In genomic region chr5:96661101-96661840, GRCh38 we compare ENCODE assay signal across 8 cellular contexts. TPM values are rescaled to one million over a fixed set of nuclear protein-coding genes. Genes with fewer than 3 reads are reported as not detected.
A peak's percentile ranks its signal among the peaks of the same experiment; 100 is the strongest.
DNase-seq lines count a peak whose midpoint lies in the region; ATAC-seq and TF ChIP-seq lines count a peak whose summit lies in the region.

No MANE protein-coding gene starts in this region.

- peak overlapping the region; percentile 89 for H3K4me3 ChIP-seq in SJSA1

- DNase-seq in NCI-H748 (lab: John Stamatoyannopoulos, UW; ENCODE audit: unreplicated experiment) = peak; percentile 44
- no peak for DNase-seq in NCI-H748 treated with DMSO at 0.1 percent for 48 hours (lab: John Stamatoyannopoulos, UW)
- peak in 1 of 2 experiments; percentile 68 for DNase-seq in SJSA1 (ENCODE audit: low read depth in 1 of 2, low spot score in 2 of 2)
- peak; percentile 64 for DNase-seq in iris pigment epithelial cell (ENCODE audit: low read depth)
- peak in 2 of 3 donors; percentile 12 to 14 for DNase-seq in stimulated activated CD4-positive, alpha-beta T cell treated with anti-CD3 and anti-CD28 coated beads, Interleukin-12 subunit alpha, Interleukin-12 subunit beta, amount 100 ng/mL, for 48 hours (ENCODE audit: low read depth in 2 of 3, low spot score in 1 of 3)

- peaks cover 20% of the 10 kb centered on the region for H3K36me3 ChIP-seq in SJSA1

- H3K27ac ChIP-seq in SJSA1 = peak overlapping the region; percentile 84

- H3K27ac Mint-ChIP-seq in brain = peak overlapping the region; percentile 81 to 94 (median 85)

- peaks cover 0 to 3% (median 0%) of the 10 kb centered on the region in 5 experiments for H3K9me3 Mint-ChIP-seq in brain

- H3K27me3 ChIP-seq in SJSA1 (replicated peaks) = no peaks in the 10 kb centered on the region; the same call in 1 of the 2 replicates

- peaks cover 55% of the 10 kb centered on the region for H3K4me1 ChIP-seq in SJSA1 (replicated peaks)

- H3K9me3 ChIP-seq in SJSA1 (replicated peaks) = no peaks in the 10 kb centered on the region

- ATAC-seq in HG03045 (IDR thresholded peaks at IDR 0.05; ENCODE audit: unreplicated experiment) (peak; percentile 23), HG03457 (IDR thresholded peaks at IDR 0.05; ENCODE audit: unreplicated experiment) (no peak)

- no peak for TF ChIP-seq CTCF in brain (conservative IDR thresholded peaks at IDR 0.05)

- H3K27me3 Mint-ChIP-seq in brain = peaks cover 29% of the 10 kb centered on the region

- peak overlapping the region; percentile 89 to 98 (median 91) for H3K4me3 Mint-ChIP-seq in brain

- peaks cover 21% of the 10 kb centered on the region for H3K4me1 Mint-ChIP-seq in brain

- H3K36me3 Mint-ChIP-seq in brain = no peaks in the 10 kb centered on the region

RNA-seq across cellular contexts. Expression of gene CAST, which starts 0.9 kb away (rescaled TPM):
- total RNA-seq in SJSA1 (2014; rRNA removed; shearing (Covaris generic)) = 234 and 272 TPM in 2 replicates
- polyA plus RNA-seq in brain (ENCODE audit: insufficient read depth, low read depth, low replicate concordance) = 18.9 TPM
